9 cellular contexts compared by ENCODE assay signal in genomic region chr10:109933984-109934565, GRCh38. TPM values are rescaled to one million over a fixed set of nuclear protein-coding genes. Genes with fewer than 3 reads are reported as not detected.
DNase-seq lines count a peak whose midpoint lies in the region; ATAC-seq lines count a peak whose summit lies in the region.
"Had no signal": no experiment of that assay in that cellular context is flagged by ENCODE, and none has a peak within 500 bp of the region (broad histone marks: within the 10 kb centered on the region; RNA-seq: fewer than 3 reads in every experiment).

No MANE protein-coding gene starts in this region.

- no peaks in the 10 kb centered on the region for H3K27me3 ChIP-seq in CD4-positive, CD25-positive, alpha-beta regulatory T cell (ENCODE audit: control insufficient read depth, insufficient read depth, low read length)

- H3K4me3 ChIP-seq in CD4-positive, CD25-positive, alpha-beta regulatory T cell (ENCODE audit: low read depth, low read length) = peak overlapping the region; percentile 69

- H3K9me3 ChIP-seq in CD4-positive, CD25-positive, alpha-beta regulatory T cell (ENCODE audit: control insufficient read depth in 2 of 2, low read length in 2 of 2) = no peaks in the 10 kb centered on the region

- H3K4me1 ChIP-seq in CD4-positive, CD25-positive, alpha-beta regulatory T cell (ENCODE audit: control insufficient read depth, insufficient read depth, low read length, poor library complexity, severe bottlenecking) = peaks cover 25% of the 10 kb centered on the region

- H3K27ac ChIP-seq in CD4-positive, CD25-positive, alpha-beta regulatory T cell (ENCODE audit: insufficient read depth, low read length, poor library complexity, severe bottlenecking) = no peak overlapping the region

- H3K36me3 ChIP-seq in CD4-positive, CD25-positive, alpha-beta regulatory T cell (ENCODE audit: control insufficient read depth, insufficient read depth, low read length) = no peaks in the 10 kb centered on the region

- DNase-seq in CD4-positive, CD25-positive, alpha-beta regulatory T cell = peak in 2 of 3 donors; percentile 62 to 67
- peak; percentile 41 for DNase-seq in KG1 (lab: John Stamatoyannopoulos, UW)
- peak in 1 of 2 donors; percentile 26 for DNase-seq in activated T-cell treated with anti-CD3 and anti-CD28 coated beads, Interleukin-2, amount 50 U/mL, for 72 hours
- peak; percentile 72 to 84 (median 75) for DNase-seq in immature natural killer cell
- no peak for DNase-seq in pons (ENCODE audit: low spot score)
- no peak for DNase-seq in stimulated activated naive B cell treated with anti-CD40 and anti-IgM and Interleukin-4, amounts not matched to agents 10 μg/mL and 1 μg/mL and 100 μg/mL, for 72 hours
- no peak for DNase-seq in NCI-H1417 (lab: John Stamatoyannopoulos, UW)
- DNase-seq: EL had no signal

- peaks cover 7 to 57% (median 31%) of the 10 kb centered on the region in 4 donors for H3K4me1 Mint-ChIP-seq in CD4-positive, CD25-positive, alpha-beta regulatory T cell
- peaks cover 50% of the 10 kb centered on the region for H3K4me1 Mint-ChIP-seq in activated T-cell treated with anti-CD3 and anti-CD28 coated beads, Interleukin-2, amount 50 U/mL, for 72 hours (ENCODE audit: low read depth)
- peaks cover 38 to 51% of the 10 kb centered on the region in 2 donors for H3K4me1 Mint-ChIP-seq in immature natural killer cell
- H3K4me1 Mint-ChIP-seq in stimulated activated naive B cell treated with anti-CD40 and anti-IgM and Interleukin-4, amounts not matched to agents 10 μg/mL and 1 μg/mL and 100 μg/mL, for 72 hours = no peaks in the 10 kb centered on the region

- H3K27me3 Mint-ChIP-seq in CD4-positive, CD25-positive, alpha-beta regulatory T cell = peaks cover 15% of the 10 kb centered on the region
- H3K27me3 Mint-ChIP-seq in activated T-cell treated with anti-CD3 and anti-CD28 coated beads, Interleukin-2, amount 50 U/mL, for 72 hours (ENCODE audit: low read depth) = no peaks in the 10 kb centered on the region
- peaks cover 0 to 6% (median 3%) of the 10 kb centered on the region in 3 donors for H3K27me3 Mint-ChIP-seq in immature natural killer cell (ENCODE audit: low read depth in 3 of 3)
- H3K27me3 Mint-ChIP-seq in stimulated activated naive B cell treated with anti-CD40 and anti-IgM and Interleukin-4, amounts not matched to agents 10 μg/mL and 1 μg/mL and 100 μg/mL, for 72 hours = peaks cover 5% of the 10 kb centered on the region in 2 donors

- peak overlapping the region in 3 of 4 donors; percentile 14 to 81 (median 73) for H3K4me3 Mint-ChIP-seq in CD4-positive, CD25-positive, alpha-beta regulatory T cell
- H3K4me3 Mint-ChIP-seq in activated T-cell treated with anti-CD3 and anti-CD28 coated beads, Interleukin-2, amount 50 U/mL, for 72 hours = peak overlapping the region; percentile 80 to 90
- H3K4me3 Mint-ChIP-seq in immature natural killer cell = peak overlapping the region; percentile 58 to 76 (median 68)
- H3K4me3 Mint-ChIP-seq in stimulated activated naive B cell treated with anti-CD40 and anti-IgM and Interleukin-4, amounts not matched to agents 10 μg/mL and 1 μg/mL and 100 μg/mL, for 72 hours = no peak overlapping the region

- ATAC-seq in CD4-positive, CD25-positive, alpha-beta regulatory T cell (ENCODE audit: low read depth in 2 of 2) = peak; percentile 82 to 84
- ATAC-seq in activated T-cell treated with anti-CD3 and anti-CD28 coated beads, Interleukin-2, amount 50 U/mL, for 72 hours (replicated peaks in 1 of 2) = peak; percentile 39 to 56
- ATAC-seq in GM18873 (IDR thresholded peaks at IDR 0.05; ENCODE audit: low FRiP score, unreplicated experiment) = no peak
- ATAC-seq in stimulated activated naive B cell treated with anti-CD40 and anti-IgM and Interleukin-4, amounts not matched to agents 10 μg/mL and 1 μg/mL and 100 μg/mL, for 72 hours (replicated peaks) = no peak

- no peaks in the 10 kb centered on the region for H3K36me3 Mint-ChIP-seq in CD4-positive, CD25-positive, alpha-beta regulatory T cell
- H3K36me3 Mint-ChIP-seq in activated T-cell treated with anti-CD3 and anti-CD28 coated beads, Interleukin-2, amount 50 U/mL, for 72 hours (ENCODE audit: insufficient read depth in 2 of 2) = no peaks in the 10 kb centered on the region
- H3K36me3 Mint-ChIP-seq in immature natural killer cell = no peaks in the 10 kb centered on the region
- no peaks in the 10 kb centered on the region for H3K36me3 Mint-ChIP-seq in stimulated activated naive B cell treated with anti-CD40 and anti-IgM and Interleukin-4, amounts not matched to agents 10 μg/mL and 1 μg/mL and 100 μg/mL, for 72 hours

- H3K9me3 Mint-ChIP-seq in CD4-positive, CD25-positive, alpha-beta regulatory T cell = peaks cover 0 to 3% (median 0%) of the 10 kb centered on the region in 7 donors
- H3K9me3 Mint-ChIP-seq in activated T-cell treated with anti-CD3 and anti-CD28 coated beads, Interleukin-2, amount 50 U/mL, for 72 hours = no peaks in the 10 kb centered on the region
- no peaks in the 10 kb centered on the region for H3K9me3 Mint-ChIP-seq in immature natural killer cell
- H3K9me3 Mint-ChIP-seq in stimulated activated naive B cell treated with anti-CD40 and anti-IgM and Interleukin-4, amounts not matched to agents 10 μg/mL and 1 μg/mL and 100 μg/mL, for 72 hours = no peaks in the 10 kb centered on the region

- H3K27ac Mint-ChIP-seq in CD4-positive, CD25-positive, alpha-beta regulatory T cell = peak overlapping the region; percentile 9 to 91 (median 88)
- H3K27ac Mint-ChIP-seq in activated T-cell treated with anti-CD3 and anti-CD28 coated beads, Interleukin-2, amount 50 U/mL, for 72 hours = peak overlapping the region; percentile 25
- H3K27ac Mint-ChIP-seq in immature natural killer cell = peak overlapping the region; percentile 78 to 94 (median 91)
- H3K27ac Mint-ChIP-seq in stimulated activated naive B cell treated with anti-CD40 and anti-IgM and Interleukin-4, amounts not matched to agents 10 μg/mL and 1 μg/mL and 100 μg/mL, for 72 hours = no peak overlapping the region

RNA-seq across cellular contexts. Expression of gene XPNPEP1, which starts 10.8 kb away (rescaled TPM):
- total RNA-seq in CD4-positive, CD25-positive, alpha-beta regulatory T cell = 52.4 TPM
- 10 to 100 TPM; 14.9 to 19.2 (median 17.8) TPM for polyA plus RNA-seq in CD4-positive, CD25-positive, alpha-beta regulatory T cell
- 10 to 100 TPM; 53.0 to 75.2 TPM for total RNA-seq in activated T-cell treated with anti-CD3 and anti-CD28 coated beads, Interleukin-2, amount 50 U/mL, for 72 hours
- polyA plus RNA-seq in immature natural killer cell = 10 to 100 TPM; 36.4 to 71.7 (median 57.7) TPM

Comparison
In these comparisons a context has a peak if more than half of its experiments do, and no peak if none do; other contexts are left out.
1. ATAC-seq: peak in CD4-positive, CD25-positive, alpha-beta regulatory T cell (2 of 2) and activated T-cell treated with anti-CD3 and anti-CD28 coated beads, Interleukin-2, amount 50 U/mL, for 72 hours (2 of 2); none in GM18873 (single experiment) and stimulated activated naive B cell treated with anti-CD40 and anti-IgM and Interleukin-4, amounts not matched to agents 10 μg/mL and 1 μg/mL and 100 μg/mL, for 72 hours (0 of 2).
2. DNase-seq: peak in CD4-positive, CD25-positive, alpha-beta regulatory T cell (2 of 3), KG1 (single experiment) and immature natural killer cell (3 of 3); none in pons (single experiment), stimulated activated naive B cell treated with anti-CD40 and anti-IgM and Interleukin-4, amounts not matched to agents 10 μg/mL and 1 μg/mL and 100 μg/mL, for 72 hours (single experiment) and NCI-H1417 (0 of 3).
3. H3K4me3 Mint-ChIP-seq: peak in CD4-positive, CD25-positive, alpha-beta regulatory T cell (3 of 4), activated T-cell treated with anti-CD3 and anti-CD28 coated beads, Interleukin-2, amount 50 U/mL, for 72 hours (2 of 2) and immature natural killer cell (5 of 5); none in stimulated activated naive B cell treated with anti-CD40 and anti-IgM and Interleukin-4, amounts not matched to agents 10 μg/mL and 1 μg/mL and 100 μg/mL, for 72 hours (0 of 2).